8 cellular contexts compared by ENCODE assay signal in genomic region chr15:52679232-52680040, GRCh38. TPM values are rescaled to one million over a fixed set of nuclear protein-coding genes. Genes with fewer than 3 reads are reported as not detected.
DNase-seq lines count a peak whose midpoint lies in the region; ATAC-seq and TF ChIP-seq lines count a peak whose summit lies in the region.

Gene ATOSA (minus strand): TSS chr15:52679388. CDS start chr15:52678021, 1,367 bp downstream.

- ATAC-seq in GM19372 (IDR thresholded peaks at IDR 0.05; ENCODE audit: low read depth, unreplicated experiment) = peak; percentile 71
- ATAC-seq in HG03558 (IDR thresholded peaks at IDR 0.05; ENCODE audit: extremely low read depth, unreplicated experiment) = peak; percentile 34

- WGBS in liver = 2% methylated on average over 55 of the region's 55 CpGs

- peaks cover 47% of the 10 kb centered on the region for H3K4me1 Mint-ChIP-seq in activated CD4-positive, alpha-beta memory T cell treated with anti-CD3 and anti-CD28 coated beads for 36 hours (ENCODE audit: low read depth)

- TF ChIP-seq CTCF in C4-2B (conservative IDR thresholded peaks at IDR 0.05) = 0 out of 2 replicates have a peak, but pooled peaks have one; percentile 15
- TF ChIP-seq CTCF in liver (IDR thresholded peaks at IDR 0.05; ENCODE audit: low read depth, low read length, missing input control) = no peak

- peak within 1 kb of the TSS; percentile 89 to 93 for H3K9ac ChIP-seq in liver (ENCODE audit: low read depth in 1 of 2, low read length in 2 of 2)

- no peaks in the 10 kb centered on the region for H3K9me3 Mint-ChIP-seq in activated CD4-positive, alpha-beta memory T cell treated with anti-CD3 and anti-CD28 coated beads for 36 hours

- H3K27ac ChIP-seq in C4-2B (peak within 1 kb of the TSS; percentile 98), liver (ENCODE audit: low read depth in 1 of 2, low read length in 2 of 2) (peak within 1 kb of the TSS; percentile 96 to 100)

- no peaks in the 10 kb centered on the region for H3K9me3 ChIP-seq in liver (ENCODE audit: control insufficient read depth in 4 of 4, low read length in 3 of 4)

- DNase-seq in NCI-H748 treated with DMSO at 0.1 percent for 48 hours (lab: John Stamatoyannopoulos, UW) (peak; percentile 54), dermis microvascular lymphatic vessel endothelial cell (ENCODE audit: low read depth in 2 of 2) (peak; percentile 84 to 91)
- DNase-seq in activated CD4-positive, alpha-beta memory T cell treated with anti-CD3 and anti-CD28 coated beads for 36 hours = peak; percentile 95
- DNase-seq in stimulated activated CD4-positive, alpha-beta T cell treated with anti-CD3 and anti-CD28 coated beads, Interleukin-4, amount 100 ng/mL, for 24 hours = peak; percentile 91

- H3K36me3 Mint-ChIP-seq in activated CD4-positive, alpha-beta memory T cell treated with anti-CD3 and anti-CD28 coated beads for 36 hours = peaks cover 13% of the 10 kb centered on the region

- POLR2A ChIA-PET in activated CD4-positive, alpha-beta memory T cell treated with anti-CD3 and anti-CD28 coated beads for 36 hours (lab: Charles Lee) = interaction anchor here (0.6 to 1.7 kb wide), 4 partner anchors 21 to 215 kb away, joined by 3 to 5 read pairs (median 4); no protein-coding TSS in a partner anchor

- no peaks in the 10 kb centered on the region for H3K27me3 ChIP-seq in liver (ENCODE audit: control insufficient read depth in 4 of 4, insufficient read depth in 4 of 4, low read length in 3 of 4)

- H3K36me3 ChIP-seq in liver (ENCODE audit: control insufficient read depth in 4 of 4, insufficient read depth in 3 of 4, low read depth in 1 of 4, low read length in 3 of 4) = peaks cover 0 to 7% (median 1%) of the 10 kb centered on the region in 4 donors

- H3K27ac Mint-ChIP-seq in activated CD4-positive, alpha-beta memory T cell treated with anti-CD3 and anti-CD28 coated beads for 36 hours = peak within 1 kb of the TSS; percentile 97

- H3K4me3 ChIP-seq in liver (ENCODE audit: low read depth in 1 of 3, low read length in 3 of 3) = peak within 1 kb of the TSS; percentile 76 to 97 (median 80)

- peak in 1 of 2 donors; percentile 17 for TF ChIP-seq RAD21 in liver (IDR thresholded peaks at IDR 0.05)

- peak within 1 kb of the TSS; percentile 100 for H3K4me3 Mint-ChIP-seq in activated CD4-positive, alpha-beta memory T cell treated with anti-CD3 and anti-CD28 coated beads for 36 hours

- peaks cover 3 to 26% (median 18%) of the 10 kb centered on the region in 4 donors for H3K4me1 ChIP-seq in liver (ENCODE audit: control insufficient read depth in 4 of 4, insufficient read depth in 4 of 4, low read length in 3 of 4)

- intact Hi-C loops in activated CD4-positive, alpha-beta memory T cell treated with anti-CD3 and anti-CD28 coated beads for 36 hours (cut with micrococcal nuclease) = loop anchor here (2.0 to 5.0 kb wide), 5 partner anchors 31 to 667 kb away; no protein-coding TSS in a partner anchor

- CTCF ChIA-PET in activated CD4-positive, alpha-beta memory T cell treated with anti-CD3 and anti-CD28 coated beads for 36 hours (lab: Charles Lee) = interaction anchor here (0.9 kb wide), 1 partner anchor 121 kb away, joined by 4 read pairs; no protein-coding TSS in a partner anchor

- no peaks in the 10 kb centered on the region for H3K27me3 Mint-ChIP-seq in activated CD4-positive, alpha-beta memory T cell treated with anti-CD3 and anti-CD28 coated beads for 36 hours

TF ChIP-seq in liver, 16 proteins besides CTCF, POLR2A, EP300 and RAD21:
- TF ChIP-seq NR2F2 (IDR thresholded peaks at IDR 0.05) = no peak
- TF ChIP-seq FOXA2 (IDR thresholded peaks at IDR 0.05) = no peak
- peak; percentile 53 for TF ChIP-seq YY1 (IDR thresholded peaks at IDR 0.05)
- peak; percentile 29 for TF ChIP-seq TAF1 (conservative IDR thresholded peaks at IDR 0.05)
- TF ChIP-seq MAX (IDR thresholded peaks at IDR 0.05) = no peak
- no peak for TF ChIP-seq HNF4A (conservative IDR thresholded peaks at IDR 0.05)
- TF ChIP-seq JUND (IDR thresholded peaks at IDR 0.05) = no peak
- peak; percentile 14 for TF ChIP-seq REST (IDR thresholded peaks at IDR 0.05)
- no peak for TF ChIP-seq FOXA1 (IDR thresholded peaks at IDR 0.05)
- no peak for TF ChIP-seq ZBTB33 (IDR thresholded peaks at IDR 0.05)
- TF ChIP-seq EGR1 (IDR thresholded peaks at IDR 0.05; ENCODE audit: low read depth in 2 of 2) = no peak
- TF ChIP-seq SP1 (IDR thresholded peaks at IDR 0.05) = no peak
- no peak for TF ChIP-seq RXRA (IDR thresholded peaks at IDR 0.05)
- TF ChIP-seq GABPA (IDR thresholded peaks at IDR 0.05 in 1 of 2, conservative IDR thresholded peaks at IDR 0.05 in 1 of 2) = peak; percentile 34 to 83
- TF ChIP-seq HNF4G (IDR thresholded peaks at IDR 0.05) = no peak
- no peak for TF ChIP-seq ATF3 (IDR thresholded peaks at IDR 0.05)

RNA-seq across cellular contexts. Expression of gene ATOSA, which starts in this region (rescaled TPM):
- total RNA-seq in activated CD4-positive, alpha-beta memory T cell treated with anti-CD3 and anti-CD28 coated beads for 36 hours = 10 to 100 TPM; 18.2 to 19.3 TPM
- total RNA-seq in dermis microvascular lymphatic vessel endothelial cell = 29.3 and 43.4 TPM in 2 replicates
- total RNA-seq in liver = 10 to 100 TPM; 31.4 to 77.8 TPM
- 10 to 100 TPM; 12.8 to 20.9 TPM for polyA plus RNA-seq in liver

Comparison
In these comparisons a context has a peak if more than half of its experiments do, and no peak if none do; other contexts are left out.
1. Peak in every context shown above with its lines: DNase-seq, ATAC-seq, H3K4me3 ChIP-seq and H3K27ac ChIP-seq.